ENCODE assay signal across 25 cellular contexts in the genomic region with DNA sequence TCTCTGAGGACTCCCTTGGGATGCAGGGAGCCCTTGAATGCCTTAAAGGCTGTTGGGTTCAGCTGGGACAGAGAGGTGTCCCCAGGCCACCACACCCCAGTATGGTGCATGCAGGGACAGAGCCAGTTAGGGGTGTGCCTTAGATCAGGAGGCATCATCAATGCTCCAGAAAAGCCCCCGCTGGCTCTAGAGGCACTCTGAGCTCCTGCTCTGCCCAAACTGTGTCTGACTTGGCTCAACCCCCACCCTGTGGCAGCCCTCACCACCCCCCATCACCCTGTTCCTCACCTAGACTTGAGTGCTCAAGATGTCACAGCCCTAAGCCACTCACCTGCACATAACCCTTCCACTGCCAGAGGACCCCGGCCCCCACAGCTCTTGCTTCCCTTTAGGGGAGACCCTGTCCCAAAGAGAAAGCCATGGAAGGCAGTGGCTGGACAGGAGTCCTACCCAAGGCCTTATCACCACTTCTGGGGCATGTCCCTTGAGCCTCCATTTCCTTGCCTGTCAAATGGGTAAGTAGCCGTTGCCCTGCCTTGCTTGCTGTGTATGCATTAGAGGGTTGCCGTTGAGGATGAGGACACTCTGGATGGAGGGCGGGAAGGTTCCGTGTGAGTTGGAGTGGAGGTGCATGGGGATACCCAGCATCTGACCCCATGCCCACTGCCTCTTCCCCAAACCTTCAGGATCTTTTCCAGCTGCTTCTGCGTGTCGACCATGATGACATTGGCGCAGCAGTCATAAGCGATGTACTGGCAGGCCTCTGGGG. TPM values are rescaled to one million over a fixed set of nuclear protein-coding genes. Genes with fewer than 3 reads are reported as not detected.
DNase-seq lines count a peak whose midpoint lies in the region; ATAC-seq and TF ChIP-seq lines count a peak whose summit lies in the region.
"Had no signal": no experiment of that assay in that cellular context is flagged by ENCODE, and none has a peak within 500 bp of the region (broad histone marks: within the 10 kb centered on the region; RNA-seq: fewer than 3 reads in every experiment).

No MANE protein-coding gene starts in this region.

- no peak overlapping the region for H3K14ac ChIP-seq in mesenchymal stem cell (ENCODE audit: low read length in 2 of 2)

- H3K27me3 ChIP-seq in H7 (ENCODE audit: control insufficient read depth, insufficient read depth, low read length) (no peaks in the 10 kb centered on the region), mesenchymal stem cell (ENCODE audit: control insufficient read depth in 1 of 2, insufficient read depth in 1 of 2, low read length in 2 of 2) (peaks cover 5 to 42% of the 10 kb centered on the region in 2 experiments)
- H3K27me3 ChIP-seq: SJCRH30 had no signal

- H3K27me3 Mint-ChIP-seq in activated CD8-positive, alpha-beta T cell treated with anti-CD3 and anti-CD28 coated beads, Interleukin-2, amount 10 ng/mL, durations not matched to agents 7 days and 5 days (ENCODE audit: low read depth): peaks cover 11% of the 10 kb centered on the region
- H3K27me3 Mint-ChIP-seq in activated CD8-positive, alpha-beta T cell treated with anti-CD3 and anti-CD28 coated beads for 36 hours: no peaks in the 10 kb centered on the region
- H3K27me3 Mint-ChIP-seq: CD8-positive, alpha-beta memory T cell had no signal

- H3K9ac ChIP-seq in mesenchymal stem cell (ENCODE audit: low read length): no peak overlapping the region

- H2AK5ac ChIP-seq in mesenchymal stem cell (ENCODE audit: low read length, severe bottlenecking): no peak overlapping the region

- DNase-seq in activated CD8-positive, alpha-beta T cell treated with anti-CD3 and anti-CD28 coated beads, Interleukin-2, amount 10 ng/mL, durations not matched to agents 7 days and 5 days: no peak
- no peak for DNase-seq in activated CD8-positive, alpha-beta T cell treated with anti-CD3 and anti-CD28 coated beads for 36 hours
- DNase-seq in H7 (peak; percentile 10), mesenchymal stem cell (no peak), NCI-H1436 treated with DMSO at 0.1 percent for 48 hours (lab: John Stamatoyannopoulos, UW) (no peak)
- DNase-seq in stimulated activated effector memory CD8-positive, alpha-beta T cell treated with anti-CD3 and anti-CD28 coated beads, Interleukin-12 subunit alpha, Interleukin-12 subunit beta, amount 100 ng/mL, for 72 hours (ENCODE audit: low spot score in 2 of 2): no peak
- DNase-seq: 8988T, C1 segment of cervical spinal cord, Calu3, DMS153, HFFc6, KBM-7, MM.1S, NCI-H1092, NCI-H1436, NCI-H1930, NCI-H226, NCI-H510A treated with DMSO at 0.1 percent for 48 hours, NCI-H774, SJCRH30 had no signal

- intact Hi-C loops in activated CD8-positive, alpha-beta T cell treated with anti-CD3 and anti-CD28 coated beads for 36 hours (cut with micrococcal nuclease): loop anchor here (5.0 kb wide), 1 partner anchor 226 kb away; no protein-coding TSS in a partner anchor

- no peaks in the 10 kb centered on the region for H3K79me1 ChIP-seq in mesenchymal stem cell (replicated peaks; ENCODE audit: low read length, poor library complexity, severe bottlenecking)

- no peaks in the 10 kb centered on the region for H3K4me1 ChIP-seq in mesenchymal stem cell (ENCODE audit: control insufficient read depth, insufficient read depth, low read depth, low read length)
- H3K4me1 ChIP-seq: SJCRH30 had no signal

- H3K27ac Mint-ChIP-seq in activated CD8-positive, alpha-beta T cell treated with anti-CD3 and anti-CD28 coated beads, Interleukin-2, amount 10 ng/mL, durations not matched to agents 7 days and 5 days: no peak overlapping the region
- no peak overlapping the region for H3K27ac Mint-ChIP-seq in activated CD8-positive, alpha-beta T cell treated with anti-CD3 and anti-CD28 coated beads for 36 hours
- H3K27ac Mint-ChIP-seq in stimulated activated effector memory CD8-positive, alpha-beta T cell treated with anti-CD3 and anti-CD28 coated beads, Interleukin-12 subunit alpha, Interleukin-12 subunit beta, amount 100 ng/mL, for 72 hours: no peak overlapping the region
- H3K27ac Mint-ChIP-seq: CD8-positive, alpha-beta memory T cell; HFFc6 had no signal

- peak overlapping the region; percentile 19 for H4K8ac ChIP-seq in mesenchymal stem cell (ENCODE audit: low read length)

- no peak overlapping the region for H2BK5ac ChIP-seq in mesenchymal stem cell (ENCODE audit: low read depth, low read length, poor library complexity, severe bottlenecking)

- H3K4me3 Mint-ChIP-seq in activated CD8-positive, alpha-beta T cell treated with anti-CD3 and anti-CD28 coated beads, Interleukin-2, amount 10 ng/mL, durations not matched to agents 7 days and 5 days: no peak overlapping the region
- no peak overlapping the region for H3K4me3 Mint-ChIP-seq in activated CD8-positive, alpha-beta T cell treated with anti-CD3 and anti-CD28 coated beads for 36 hours
- H3K4me3 Mint-ChIP-seq in stimulated activated effector memory CD8-positive, alpha-beta T cell treated with anti-CD3 and anti-CD28 coated beads, Interleukin-12 subunit alpha, Interleukin-12 subunit beta, amount 100 ng/mL, for 72 hours: no peak overlapping the region
- H3K4me3 Mint-ChIP-seq: CD8-positive, alpha-beta memory T cell; HFFc6 had no signal

- peak; percentile 25 for ATAC-seq in activated CD8-positive, alpha-beta T cell treated with anti-CD3 and anti-CD28 coated beads, Interleukin-2, amount 10 ng/mL, durations not matched to agents 7 days and 5 days
- no peak for ATAC-seq in activated CD8-positive, alpha-beta T cell treated with anti-CD3 and anti-CD28 coated beads for 36 hours
- ATAC-seq in stimulated activated effector memory CD8-positive, alpha-beta T cell treated with anti-CD3 and anti-CD28 coated beads, Interleukin-12 subunit alpha, Interleukin-12 subunit beta, amount 100 ng/mL, for 72 hours: peak; percentile 24
- ATAC-seq in HG02759 (IDR thresholded peaks at IDR 0.05; ENCODE audit: unreplicated experiment): no peak
- no peak for ATAC-seq in HG03469 (IDR thresholded peaks at IDR 0.05; ENCODE audit: unreplicated experiment)
- ATAC-seq: Panc1 had no signal

- H2BK120ac ChIP-seq in mesenchymal stem cell (ENCODE audit: low read depth, low read length): no peak overlapping the region

- no peaks in the 10 kb centered on the region for H3K9me3 Mint-ChIP-seq in activated CD8-positive, alpha-beta T cell treated with anti-CD3 and anti-CD28 coated beads, Interleukin-2, amount 10 ng/mL, durations not matched to agents 7 days and 5 days (ENCODE audit: insufficient read depth)
- H3K9me3 Mint-ChIP-seq in activated CD8-positive, alpha-beta T cell treated with anti-CD3 and anti-CD28 coated beads for 36 hours: peaks cover 2% of the 10 kb centered on the region
- H3K9me3 Mint-ChIP-seq in stimulated activated effector memory CD8-positive, alpha-beta T cell treated with anti-CD3 and anti-CD28 coated beads, Interleukin-12 subunit alpha, Interleukin-12 subunit beta, amount 100 ng/mL, for 72 hours: peaks cover 5% of the 10 kb centered on the region

- peaks cover 12% of the 10 kb centered on the region for H3K9me3 ChIP-seq in mesenchymal stem cell (ENCODE audit: control insufficient read depth, low read length)

- no peaks in the 10 kb centered on the region for H3K36me3 Mint-ChIP-seq in activated CD8-positive, alpha-beta T cell treated with anti-CD3 and anti-CD28 coated beads, Interleukin-2, amount 10 ng/mL, durations not matched to agents 7 days and 5 days (ENCODE audit: low read depth)
- no peaks in the 10 kb centered on the region for H3K36me3 Mint-ChIP-seq in activated CD8-positive, alpha-beta T cell treated with anti-CD3 and anti-CD28 coated beads for 36 hours (ENCODE audit: low read depth)
- no peaks in the 10 kb centered on the region for H3K36me3 Mint-ChIP-seq in stimulated activated effector memory CD8-positive, alpha-beta T cell treated with anti-CD3 and anti-CD28 coated beads, Interleukin-12 subunit alpha, Interleukin-12 subunit beta, amount 100 ng/mL, for 72 hours
- H3K36me3 Mint-ChIP-seq: CD8-positive, alpha-beta memory T cell had no signal

- H3K4me1 Mint-ChIP-seq in activated CD8-positive, alpha-beta T cell treated with anti-CD3 and anti-CD28 coated beads, Interleukin-2, amount 10 ng/mL, durations not matched to agents 7 days and 5 days (ENCODE audit: low read depth): no peaks in the 10 kb centered on the region
- H3K4me1 Mint-ChIP-seq in activated CD8-positive, alpha-beta T cell treated with anti-CD3 and anti-CD28 coated beads for 36 hours (ENCODE audit: low read depth): no peaks in the 10 kb centered on the region
- H3K4me1 Mint-ChIP-seq in stimulated activated effector memory CD8-positive, alpha-beta T cell treated with anti-CD3 and anti-CD28 coated beads, Interleukin-12 subunit alpha, Interleukin-12 subunit beta, amount 100 ng/mL, for 72 hours: no peaks in the 10 kb centered on the region
- H3K4me1 Mint-ChIP-seq: CD8-positive, alpha-beta memory T cell had no signal

- H3K4ac ChIP-seq in mesenchymal stem cell (ENCODE audit: low read depth in 1 of 2, low read length in 2 of 2): no peak overlapping the region

- no peak for TF ChIP-seq CTCF in activated CD8-positive, alpha-beta T cell treated with anti-CD3 and anti-CD28 coated beads for 36 hours (IDR thresholded peaks at IDR 0.05)

- H3K18ac ChIP-seq in mesenchymal stem cell (ENCODE audit: low read depth in 1 of 2, low read length in 2 of 2): no peak overlapping the region

- H4K91ac ChIP-seq in mesenchymal stem cell (ENCODE audit: low read length): no peak overlapping the region

- H3K4me2 ChIP-seq in mesenchymal stem cell (ENCODE audit: low read length, poor library complexity, severe bottlenecking): no peak overlapping the region

- no peak overlapping the region for H2BK15ac ChIP-seq in mesenchymal stem cell (ENCODE audit: low read depth, poor library complexity, severe bottlenecking)

- no peak overlapping the region for H2AFZ ChIP-seq in mesenchymal stem cell (ENCODE audit: low read depth, low read length)

- CTCF ChIA-PET in activated CD8-positive, alpha-beta T cell treated with anti-CD3 and anti-CD28 coated beads, Interleukin-2, amount 10 ng/mL, durations not matched to agents 7 days and 5 days (lab: Charles Lee): interaction anchor here (0.9 to 7.1 kb wide), 3 partner anchors 16 to 81 kb away, joined by 4 to 211 read pairs (median 157); partner anchors contain the start of gene CIB2
- CTCF ChIA-PET in activated CD8-positive, alpha-beta T cell treated with anti-CD3 and anti-CD28 coated beads for 36 hours (lab: Charles Lee): interaction anchor here (6.6 kb wide), 1 partner anchor 81 kb away, joined by 102 read pairs; no protein-coding TSS in a partner anchor

- no peaks in the 10 kb centered on the region for H3K36me3 ChIP-seq in H7 (replicated peaks; ENCODE audit: control insufficient read depth, insufficient read depth, low read length)
- H3K36me3 ChIP-seq in mesenchymal stem cell (ENCODE audit: control insufficient read depth in 1 of 2, insufficient read depth in 2 of 2, low read depth in 1 of 2, low read length in 2 of 2): no peaks in the 10 kb centered on the region
- H3K36me3 ChIP-seq: SJCRH30 had no signal

- POLR2A ChIA-PET in activated CD8-positive, alpha-beta T cell treated with anti-CD3 and anti-CD28 coated beads, Interleukin-2, amount 10 ng/mL, durations not matched to agents 7 days and 5 days (lab: Charles Lee): interaction anchor here (0.6 kb wide), 1 partner anchor 43 kb away, joined by 3 read pairs; no protein-coding TSS in a partner anchor
- POLR2A ChIA-PET in activated CD8-positive, alpha-beta T cell treated with anti-CD3 and anti-CD28 coated beads for 36 hours (lab: Charles Lee): no interaction called here

- H3K27ac ChIP-seq in mesenchymal stem cell (ENCODE audit: low read length, poor library complexity, severe bottlenecking): no peak overlapping the region
- H3K27ac ChIP-seq: HL-60, SJCRH30 had no signal

- H3K4me3 ChIP-seq in H7 (ENCODE audit: insufficient read depth, low read depth, low read length) (no peak overlapping the region), mesenchymal stem cell (ENCODE audit: insufficient read depth in 1 of 2, low read depth in 1 of 2, low read length in 2 of 2) (no peak overlapping the region)
- H3K4me3 ChIP-seq: SJCRH30 had no signal

- H2BK12ac ChIP-seq in mesenchymal stem cell (ENCODE audit: low read length in 2 of 2): no peak overlapping the region

- H3K23ac ChIP-seq in mesenchymal stem cell (ENCODE audit: low read length in 2 of 2): no peak overlapping the region

- 97% methylated on average over 6 of the region's 10 CpGs for WGBS in mesenchymal stem cell

RNA-seq across cellular contexts. Expression of gene ACSBG1, which starts 41.4 kb away (rescaled TPM):
- total RNA-seq in activated CD8-positive, alpha-beta T cell treated with anti-CD3 and anti-CD28 coated beads, Interleukin-2, amount 10 ng/mL, durations not matched to agents 7 days and 5 days: under 1 TPM; 0.66 to 0.81 TPM
- under 1 TPM in 1 of 2 experiments, not detected in 1; 0.18 TPM for total RNA-seq in activated CD8-positive, alpha-beta T cell treated with anti-CD3 and anti-CD28 coated beads for 36 hours
- total RNA-seq in H7 (2014; rRNA removed; shearing (Covaris generic)): 2.7 and 3.9 TPM in 2 replicates
- 0.03 TPM for polyA plus RNA-seq in mesenchymal stem cell (2013, experiment 1 of 2)
- polyA plus RNA-seq in mesenchymal stem cell (2013, experiment 2 of 2): not detected
- total RNA-seq: CD8-positive, alpha-beta memory T cell; HFFc6 had no signal

RNA-seq across cellular contexts. Expression of gene IDH3A, which starts 43.8 kb away (rescaled TPM):
- 10 to 100 TPM; 80.7 to 84.2 TPM for total RNA-seq in activated CD8-positive, alpha-beta T cell treated with anti-CD3 and anti-CD28 coated beads, Interleukin-2, amount 10 ng/mL, durations not matched to agents 7 days and 5 days
- total RNA-seq in activated CD8-positive, alpha-beta T cell treated with anti-CD3 and anti-CD28 coated beads for 36 hours: 100 to 1,000 TPM; 106 to 110 TPM
- total RNA-seq in H7 (2014; rRNA removed; shearing (Covaris generic)): 27.4 and 30.4 TPM in 2 replicates
- polyA plus RNA-seq in mesenchymal stem cell (2013, experiment 1 of 2): 17.7 TPM
- polyA plus RNA-seq in mesenchymal stem cell (2013, experiment 2 of 2): 19.5 TPM

Comparison
In these comparisons a context has a peak if more than half of its experiments do, and no peak if none do; other contexts are left out.
1. ATAC-seq: peak in activated CD8-positive, alpha-beta T cell treated with anti-CD3 and anti-CD28 coated beads, Interleukin-2, amount 10 ng/mL, durations not matched to agents 7 days and 5 days (single experiment) and stimulated activated effector memory CD8-positive, alpha-beta T cell treated with anti-CD3 and anti-CD28 coated beads, Interleukin-12 subunit alpha, Interleukin-12 subunit beta, amount 100 ng/mL, for 72 hours (single experiment); none in activated CD8-positive, alpha-beta T cell treated with anti-CD3 and anti-CD28 coated beads for 36 hours (single experiment), HG02759 (single experiment) and HG03469 (single experiment).